In the genomic region with DNA sequence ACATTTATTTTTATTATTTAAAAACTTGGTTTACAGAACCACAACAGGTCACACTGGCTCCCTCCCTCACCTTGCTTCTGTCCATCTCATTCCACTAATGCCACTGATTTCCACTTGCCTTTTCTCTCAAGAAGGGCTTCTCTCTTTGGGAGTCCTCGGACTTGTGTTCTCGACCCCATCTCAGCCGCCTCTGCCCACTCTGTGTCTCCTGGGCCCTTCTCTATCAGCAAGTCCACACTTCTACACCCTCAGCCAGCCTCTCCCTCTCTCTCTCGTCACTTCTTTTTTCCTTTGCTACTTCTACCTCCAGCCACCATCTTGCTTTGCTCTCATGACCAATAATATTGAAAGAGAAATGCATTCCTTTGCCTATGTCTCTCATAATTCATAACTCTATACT, we compare ENCODE assay signal across 28 cellular contexts.
"Had no signal": no experiment of that assay in that cellular context is flagged by ENCODE, and none has a peak within 500 bp of the region (broad histone marks: within the 10 kb centered on the region; RNA-seq: fewer than 3 reads in every experiment).

No MANE protein-coding gene starts in this region.

- FAIRE-seq: colon, endometrium, endothelial cell of umbilical vein, frontal cortex had no signal

- H3K4me3 ChIP-seq: colonic mucosa, coronary artery, dorsolateral prefrontal cortex, esophagus muscularis mucosa, esophagus squamous epithelium, gastrocnemius medialis, gastroesophageal sphincter, heart left ventricle, heart right ventricle had no signal

- H3K27ac ChIP-seq: colonic mucosa, coronary artery, dorsolateral prefrontal cortex, epithelial cell of prostate, esophagus muscularis mucosa, esophagus squamous epithelium, foreskin keratinocyte, gastrocnemius medialis, gastroesophageal sphincter, heart left ventricle, heart right ventricle had no signal

- H3K4me3 Mint-ChIP-seq: dendritic cell treated with granulocyte-macrophage colony-stimulating factor and Interleukin-4, amounts not matched to agents 40 ng/mL and 50 ng/mL, for 4 days; effector memory CD8-positive, alpha-beta T cell; endodermal cell had no signal

- H3K9me3 Mint-ChIP-seq: dendritic cell treated with granulocyte-macrophage colony-stimulating factor and Interleukin-4, amounts not matched to agents 40 ng/mL and 50 ng/mL, for 4 days; effector memory CD8-positive, alpha-beta T cell had no signal

- H3K27me3 ChIP-seq: colonic mucosa, dorsolateral prefrontal cortex, foreskin keratinocyte, gastrocnemius medialis, heart left ventricle had no signal

- H3K36me3 ChIP-seq: colonic mucosa, esophagus muscularis mucosa, esophagus squamous epithelium, gastrocnemius medialis, gastroesophageal sphincter, heart left ventricle, heart right ventricle had no signal

- H3K9me3 ChIP-seq: colonic mucosa, esophagus muscularis mucosa, esophagus squamous epithelium, gastrocnemius medialis, gastroesophageal sphincter, heart left ventricle, heart right ventricle had no signal

- H3K4me1 Mint-ChIP-seq: endodermal cell had no signal

- H3K27ac Mint-ChIP-seq: dendritic cell treated with granulocyte-macrophage colony-stimulating factor and Interleukin-4, amounts not matched to agents 40 ng/mL and 50 ng/mL, for 4 days; effector memory CD8-positive, alpha-beta T cell; endodermal cell had no signal

- DNase-seq: colonic mucosa; cortex of kidney; dermis blood vessel endothelial cell; dorsolateral prefrontal cortex; effector CD4-positive, alpha-beta T cell; effector CD8-positive, alpha-beta T cell; effector memory CD4-positive, alpha-beta T cell; effector memory CD8-positive, alpha-beta T cell; endodermal cell; erythroblast; esophagus squamous epithelium; foreskin fibroblast; foreskin keratinocyte; foreskin melanocyte; gastrocnemius medialis; glutamatergic neuron; head of caudate nucleus; heart left ventricle; heart right ventricle had no signal

- H3K4me1 ChIP-seq: colonic mucosa, esophagus muscularis mucosa, esophagus squamous epithelium, foreskin keratinocyte, gastroesophageal sphincter, heart left ventricle had no signal
